Comparison of ENCODE assay signal across 14 cellular contexts in the genomic region with DNA sequence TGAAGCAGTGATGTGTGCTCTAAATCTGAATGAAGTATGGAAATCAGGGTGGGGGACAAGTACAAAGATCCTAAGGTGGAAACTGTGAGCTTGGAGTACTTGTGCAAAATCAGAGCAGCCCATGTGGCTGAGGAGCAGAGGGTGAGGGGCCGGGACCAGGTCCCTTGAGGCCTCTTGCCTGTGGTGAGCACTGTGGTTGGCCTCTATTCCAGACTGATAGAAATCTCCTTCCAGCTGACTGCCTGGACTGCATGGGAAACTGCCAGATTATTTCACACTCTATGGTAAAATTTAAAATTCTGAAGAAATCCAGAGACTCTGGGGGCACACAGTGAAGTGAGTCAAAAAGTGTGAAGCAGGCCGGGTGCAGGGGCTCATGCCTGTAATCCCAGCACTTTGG.
A peak's percentile ranks its signal among the peaks of the same experiment; 100 is the strongest.
DNase-seq lines count a peak whose midpoint lies in the region; ATAC-seq and TF ChIP-seq lines count a peak whose summit lies in the region.
"Had no signal": no experiment of that assay in that cellular context is flagged by ENCODE, and none has a peak within 500 bp of the region (broad histone marks: within the 10 kb centered on the region; RNA-seq: fewer than 3 reads in every experiment).

No MANE protein-coding gene starts in this region.

- H3K27me3 ChIP-seq in heart right ventricle (no peaks in the 10 kb centered on the region), gastrocnemius medialis (no peaks in the 10 kb centered on the region)

- no peak for TF ChIP-seq POLR2A in gastrocnemius medialis (IDR thresholded peaks at IDR 0.05)

- H3K4me1 ChIP-seq in heart right ventricle (peaks cover 0 to 87% (median 52%) of the 10 kb centered on the region in 9 donors), gastrocnemius medialis (peaks cover 48 to 59% of the 10 kb centered on the region in 2 donors)

- TF ChIP-seq CTCF in heart right ventricle (IDR thresholded peaks at IDR 0.05) (no peak), gastrocnemius medialis (IDR thresholded peaks at IDR 0.05 in 4 of 5, conservative IDR thresholded peaks at IDR 0.05 in 1 of 5) (no peak)

- H3K4me3 ChIP-seq in heart right ventricle (no peak overlapping the region), gastrocnemius medialis (no peak overlapping the region)

- ATAC-seq in heart right ventricle: peak in 7 of 8 donors; percentile 5 to 70 (median 29)
- no peak for ATAC-seq in gastrocnemius medialis
- no peak for ATAC-seq in HG02678 (IDR thresholded peaks at IDR 0.05; ENCODE audit: unreplicated experiment)
- ATAC-seq: stimulated activated naive CD8-positive, alpha-beta T cell treated with anti-CD3 and anti-CD28 coated beads, Interleukin-15, amount 100 ng/mL, for 72 hours had no signal

- H3K36me3 ChIP-seq in heart right ventricle (no peaks in the 10 kb centered on the region), gastrocnemius medialis (no peaks in the 10 kb centered on the region)

- in situ Hi-C loops in gastrocnemius medialis (cut with MboI; ENCODE audit: low sequenced_read_pairs in 4 of 4): no loop called here

- whole genome bisulfite sequencing in heart right ventricle, 2 donors: 53 to 56% methylated on average over 2 of the region's 2 CpGs

- intact Hi-C loops in heart right ventricle (cut with DNase I): no loop called here
- intact Hi-C loops in gastrocnemius medialis (cut with DNase I; ENCODE audit: low total_unique reads): no loop called here

- peak; percentile 59 for DNase-seq in EH (ENCODE audit: low read depth)
- peak; percentile 78 for DNase-seq in astrocyte of the hippocampus (ENCODE audit: low read depth, low spot score)
- peak; percentile 21 to 32 for DNase-seq in heart right ventricle
- no peak for DNase-seq in gastrocnemius medialis
- no peak for DNase-seq in mucosa of gallbladder (ENCODE audit: low spot score)
- no peak for DNase-seq in superior temporal gyrus (ENCODE audit: extremely low spot score)
- no peak for DNase-seq in NCI-H1092 (lab: John Stamatoyannopoulos, UW)
- DNase-seq: activated CD4-positive, alpha-beta T cell treated with anti-CD3 and anti-CD28 coated beads for 1 hour; activated naive CD4-positive, alpha-beta T cell; immature natural killer cell; NCI-H226; stimulated activated CD4-positive, alpha-beta T cell treated with anti-CD3 and anti-CD28 coated beads, Interleukin-2, amount 100 ng/mL, for 48 hours; stimulated activated naive CD8-positive, alpha-beta T cell treated with anti-CD3 and anti-CD28 coated beads, Interleukin-15, amount 100 ng/mL, for 72 hours had no signal

- H3K9me3 ChIP-seq in heart right ventricle (no peaks in the 10 kb centered on the region), gastrocnemius medialis (no peaks in the 10 kb centered on the region)

- H3K27ac ChIP-seq in heart right ventricle: peak overlapping the region in 8 of 10 donors; percentile 15 to 78 (median 67)
- peak overlapping the region in 3 of 4 donors; percentile 4 to 12 (median 11) for H3K27ac ChIP-seq in gastrocnemius medialis

Comparison
In these comparisons a context has a peak if more than half of its experiments do, and no peak if none do; other contexts are left out.
1. DNase-seq: peak in EH (single experiment), astrocyte of the hippocampus (single experiment) and heart right ventricle (2 of 2); none in gastrocnemius medialis (0 of 2), mucosa of gallbladder (single experiment), superior temporal gyrus (single experiment) and NCI-H1092 (single experiment).
2. ATAC-seq: peak in heart right ventricle (7 of 8); none in gastrocnemius medialis (0 of 2) and HG02678 (single experiment).